Comparison of ENCODE assay signal across 1 cellular context in the genomic region with DNA sequence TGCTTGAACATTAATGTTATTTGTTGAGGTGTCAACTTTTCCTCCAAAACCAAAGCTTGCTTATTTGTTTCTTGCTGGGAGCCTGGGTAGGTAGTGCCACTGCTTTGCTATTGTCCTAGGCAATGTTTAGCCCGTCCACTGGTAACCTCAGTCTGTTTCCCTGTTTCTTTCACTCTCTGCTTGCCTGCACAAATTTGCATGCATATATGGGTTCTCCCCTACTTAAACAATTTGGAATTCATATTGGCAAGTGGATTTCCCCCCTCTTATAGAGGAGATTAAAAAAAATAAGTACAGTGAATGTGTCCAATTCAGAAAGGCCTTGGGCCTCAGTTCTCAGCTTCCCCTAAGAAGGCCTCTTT.
TF ChIP-seq lines count a peak whose summit lies in the region.

No MANE protein-coding gene starts in this region.

TF ChIP-seq in SK-N-SH, 30 proteins besides CTCF, POLR2A, EP300 and RAD21 (continued from another document):
- TF ChIP-seq REST (IDR thresholded peaks at IDR 0.05; ENCODE audit: low read depth, low read length): no peak
- no peak for TF ChIP-seq GATA2 (CRISPR knock-in tag; IDR thresholded peaks at IDR 0.05)
- no peak for TF ChIP-seq RXRA (IDR thresholded peaks at IDR 0.05; ENCODE audit: borderline replicate concordance, low read depth)
